ENCODE assay signal across 16 cellular contexts in genomic region chr13:113437408-113438010, GRCh38. TPM values are rescaled to one million over a fixed set of nuclear protein-coding genes. Genes with fewer than 3 reads are reported as not detected.
DNase-seq lines count a peak whose midpoint lies in the region; ATAC-seq and TF ChIP-seq lines count a peak whose summit lies in the region.
"Had no signal": no experiment of that assay in that cellular context is flagged by ENCODE, and none has a peak within 500 bp of the region (broad histone marks: within the 10 kb centered on the region; RNA-seq: fewer than 3 reads in every experiment).

No MANE protein-coding gene starts in this region.

- no peak for TF ChIP-seq CTCF in IMR-90 (conservative IDR thresholded peaks at IDR 0.05; ENCODE audit: low read depth, low read length)
- TF ChIP-seq CTCF in glutamatergic neuron (IDR thresholded peaks at IDR 0.05; ENCODE audit: partially characterized antibody, unreplicated experiment): no peak
- no peak for TF ChIP-seq CTCF in osteoblast (IDR thresholded peaks at IDR 0.05; ENCODE audit: extremely low read depth, low read depth, low read length)

- H3K4me2 ChIP-seq in IMR-90 (ENCODE audit: low read depth, low read length) (no peak overlapping the region), osteoblast (ENCODE audit: insufficient read depth, low read length) (no peak overlapping the region)

- no peak overlapping the region for H2BK20ac ChIP-seq in IMR-90 (ENCODE audit: low read depth, low read length)

- no TSS peak for BruUV-seq in IMR-90 (replicated peaks; lab: Mats Ljungman, UMichigan)

- H3K18ac ChIP-seq in IMR-90 (ENCODE audit: low read depth, low read length): no peak overlapping the region

- H3K56ac ChIP-seq in IMR-90 (ENCODE audit: extremely low read depth, insufficient read depth, low read length): no peak overlapping the region

- peak; percentile 81 for ATAC-seq in IMR-90 (ENCODE audit: low read depth)
- no peak for ATAC-seq in HG02678 (IDR thresholded peaks at IDR 0.05; ENCODE audit: unreplicated experiment)
- ATAC-seq in GM19328 (IDR thresholded peaks at IDR 0.05; ENCODE audit: unreplicated experiment): no peak

- intact Hi-C loops in IMR-90 (cut with micrococcal nuclease): no loop called here

- H3K9me3 ChIP-seq in IMR-90 (ENCODE audit: control insufficient read depth, insufficient read depth, low read length): no peaks in the 10 kb centered on the region
- no peaks in the 10 kb centered on the region for H3K9me3 ChIP-seq in osteoblast (ENCODE audit: low read depth, low read length)

- H3K79me1 ChIP-seq in IMR-90 (ENCODE audit: low read depth in 1 of 2, low read length in 2 of 2): no peaks in the 10 kb centered on the region

- no peak overlapping the region for H3K23ac ChIP-seq in IMR-90 (ENCODE audit: low read depth, low read length)

- no peak overlapping the region for H4K8ac ChIP-seq in IMR-90 (ENCODE audit: low read depth in 2 of 2, low read length in 2 of 2)

- POLR2A ChIA-PET in IMR-90 (lab: Charles Lee; ENCODE audit: unreplicated experiment): no interaction called here

- no peak overlapping the region for H2BK15ac ChIP-seq in IMR-90 (ENCODE audit: low read depth, low read length)

- H4K20me1 ChIP-seq in IMR-90 (ENCODE audit: insufficient read depth, low read length) (no peaks in the 10 kb centered on the region), osteoblast (ENCODE audit: insufficient read depth, low read length) (no peaks in the 10 kb centered on the region)

- H3K36me3 ChIP-seq in IMR-90 (ENCODE audit: control insufficient read depth, insufficient read depth, low read length) (peaks cover 3% of the 10 kb centered on the region; the same call in 1 of the 2 replicates), osteoblast (ENCODE audit: insufficient read depth, low read length) (no peaks in the 10 kb centered on the region)

- no peak for TF ChIP-seq POLR2A in IMR-90 (IDR thresholded peaks at IDR 0.05; ENCODE audit: low read depth, low read length)

- H3K14ac ChIP-seq in IMR-90 (replicated peaks; ENCODE audit: low read depth, low read length): no peak overlapping the region

- in situ Hi-C loops in Caki2 (cut with HindIII; ENCODE audit: low pct_unique_long_range_greater_than_20kb, low sequenced_read_pairs): no loop called here
- in situ Hi-C loops in IMR-90 (cut with MboI; ENCODE audit: low sequenced_read_pairs): no loop called here

- H3K4me1 ChIP-seq in IMR-90 (ENCODE audit: control insufficient read depth, insufficient read depth, low read length): peaks cover 2% of the 10 kb centered on the region; the same call in 1 of the 2 replicates
- no peaks in the 10 kb centered on the region for H3K4me1 ChIP-seq in osteoblast (ENCODE audit: insufficient read depth, low read length)

- no peak for TF ChIP-seq RAD21 in IMR-90 (IDR thresholded peaks at IDR 0.05; ENCODE audit: low read length)

- no peak overlapping the region for H3K4ac ChIP-seq in IMR-90 (ENCODE audit: low read depth, low read length)

- CTCF ChIA-PET in IMR-90 (lab: Yijun Ruan, JAX): no interaction called here

- H3K79me2 ChIP-seq in osteoblast (ENCODE audit: insufficient read depth, low read length): no peaks in the 10 kb centered on the region

- H2BK120ac ChIP-seq in IMR-90 (ENCODE audit: low read depth, low read length): no peak overlapping the region

- no peak overlapping the region for H3K27ac Mint-ChIP-seq in glutamatergic neuron (ENCODE audit: unreplicated experiment)
- H3K27ac Mint-ChIP-seq: activated T-cell treated with anti-CD3 and anti-CD28 coated beads, Interleukin-2, amount 50 U/mL, for 72 hours had no signal

- no peak overlapping the region for H2BK5ac ChIP-seq in IMR-90 (ENCODE audit: low read depth, low read length, poor library complexity, severe bottlenecking)

- no peaks in the 10 kb centered on the region for H3K9me1 ChIP-seq in IMR-90 (ENCODE audit: insufficient read depth, low read length)

- H3K4me1 Mint-ChIP-seq in glutamatergic neuron (ENCODE audit: low read depth, unreplicated experiment): peaks cover 3% of the 10 kb centered on the region

- peak; percentile 12 for DNase-seq in Caki2 (ENCODE audit: low read depth)
- peak; percentile 7 for DNase-seq in IMR-90
- peak; percentile 58 for DNase-seq in glutamatergic neuron
- DNase-seq in osteoblast (ENCODE audit: insufficient read length, low spot score, missing footprints): peak; percentile 73
- DNase-seq in NCI-H1694 treated with DMSO at 0.1 percent for 48 hours (lab: John Stamatoyannopoulos, UW): no peak
- DNase-seq in 8988T: no peak
- DNase-seq: activated CD4-positive, alpha-beta T cell treated with anti-CD3 and anti-CD28 coated beads for 4 hours; activated T-cell treated with anti-CD3 and anti-CD28 coated beads, Interleukin-2, amount 50 U/mL, for 72 hours; amygdala; C1 segment of cervical spinal cord; mammary epithelial cell; NCI-H226; stimulated activated CD4-positive, alpha-beta T cell treated with anti-CD3 and anti-CD28 coated beads, Interleukin-1b, Interleukin-23, amount 100 ng/mL, for 48 hours had no signal

- H3K27me3 Mint-ChIP-seq in glutamatergic neuron (ENCODE audit: unreplicated experiment): peaks cover 3% of the 10 kb centered on the region

- dilution Hi-C loops in IMR-90 (cut with HindIII; ENCODE audit: low sequenced_read_pairs, unreplicated experiment): no loop called here

- H3K4me3 ChIP-seq in IMR-90 (ENCODE audit: insufficient read depth, low read depth, low read length) (no peak overlapping the region), osteoblast (ENCODE audit: insufficient read depth, low read length) (no peak overlapping the region)
- H3K4me3 ChIP-seq: coronary artery had no signal

- no peak overlapping the region for H3K27ac ChIP-seq in IMR-90 (ENCODE audit: insufficient read depth, low read length)
- H3K27ac ChIP-seq in osteoblast (ENCODE audit: low read depth, low read length): no peak overlapping the region
- H3K27ac ChIP-seq: coronary artery had no signal

- no peak overlapping the region for H2AK9ac ChIP-seq in IMR-90 (replicated peaks; ENCODE audit: low read depth, low read length, poor library complexity)

- H3K4me3 Mint-ChIP-seq in glutamatergic neuron (ENCODE audit: unreplicated experiment): no peak overlapping the region
- H3K4me3 Mint-ChIP-seq: activated T-cell treated with anti-CD3 and anti-CD28 coated beads, Interleukin-2, amount 50 U/mL, for 72 hours had no signal

- no peak overlapping the region for H2AK5ac ChIP-seq in IMR-90 (ENCODE audit: low read depth, low read length)

- H2AFZ ChIP-seq in IMR-90 (replicated peaks; ENCODE audit: low read length, poor library complexity) (peak overlapping the region; percentile 68), osteoblast (ENCODE audit: low read length) (no peak overlapping the region)

- no peak overlapping the region for H4K91ac ChIP-seq in IMR-90 (ENCODE audit: insufficient read depth, low read depth, low read length)

- peaks cover 12% of the 10 kb centered on the region for H3K36me3 Mint-ChIP-seq in glutamatergic neuron (ENCODE audit: unreplicated experiment)

- 75% methylated on average over 15 of the region's 17 CpGs; no CpG with 5 or more reads in 1 of the 2 experiments for WGBS in IMR-90 (ENCODE audit: extremely low coverage in 2 of 2, insufficient read length in 1 of 2), 2 experiments

- H3K9me3 Mint-ChIP-seq in glutamatergic neuron (ENCODE audit: unreplicated experiment): peaks cover 2% of the 10 kb centered on the region

- H3K27me3 ChIP-seq in IMR-90 (ENCODE audit: control insufficient read depth, insufficient read depth, low read length) (no peaks in the 10 kb centered on the region), osteoblast (ENCODE audit: insufficient read depth, low read length) (no peaks in the 10 kb centered on the region)

- no peak overlapping the region for H4K5ac ChIP-seq in IMR-90 (ENCODE audit: low read depth, low read length)

- no peak overlapping the region for H3K9ac ChIP-seq in IMR-90 (ENCODE audit: low read depth, low read length)

TF ChIP-seq in IMR-90, 13 proteins besides CTCF, POLR2A, EP300 and RAD21 (continues in another document):
- TF ChIP-seq USF2 (IDR thresholded peaks at IDR 0.05; ENCODE audit: low read depth, low read length) (peak; percentile 37; the same call in 1 of the 2 replicates), BHLHE40 (IDR thresholded peaks at IDR 0.05; ENCODE audit: low read depth, low read length) (no peak), SMC3 (IDR thresholded peaks at IDR 0.05; ENCODE audit: low read depth, low read length) (no peak), NFE2L2 (IDR thresholded peaks at IDR 0.05; ENCODE audit: low read depth, low read length) (no peak), ELK1 (IDR thresholded peaks at IDR 0.05; ENCODE audit: borderline replicate concordance, low read depth, low read length) (no peak), MAZ (IDR thresholded peaks at IDR 0.05; ENCODE audit: borderline replicate concordance, low read depth, low read length) (no peak)

RNA-seq across cellular contexts. Expression of gene ADPRHL1, which starts 15.8 kb away (rescaled TPM):
- total RNA-seq in Caki2 (2014; rRNA removed; shearing (Covaris generic); ENCODE audit: low replicate concordance): 21.4 and 28.4 TPM in 2 replicates
- total RNA-seq in IMR-90 (2012; rRNA removed) (0.28 and 0.36 TPM in 2 replicates), glutamatergic neuron (ENCODE audit: unreplicated experiment) (20.7 TPM), osteoblast (3.8 and 5.1 TPM in 2 replicates)
- polyA plus RNA-seq in IMR-90 (2012; rRNA removed): 0.67 and 0.69 TPM in 2 replicates
- polyA plus RNA-seq in IMR-90 (2012; cell fraction: cytosol; rRNA removed): 0.65 and 0.70 TPM in 2 replicates
- polyA plus RNA-seq in IMR-90 (2012; cell fraction: nucleus; rRNA removed; ENCODE audit: low replicate concordance): 3.2 and 4.4 TPM in 2 replicates

RNA-seq across cellular contexts. Expression of gene DCUN1D2, which starts 53.0 kb away (rescaled TPM):
- total RNA-seq in Caki2 (2014; rRNA removed; shearing (Covaris generic); ENCODE audit: low replicate concordance): 0.78 and 4.1 TPM in 2 replicates
- total RNA-seq in IMR-90 (2012; rRNA removed) (6.9 and 8.1 TPM in 2 replicates), glutamatergic neuron (ENCODE audit: unreplicated experiment) (97.7 TPM), osteoblast (12.1 and 14.8 TPM in 2 replicates)
- polyA plus RNA-seq in IMR-90 (2012; rRNA removed): 7.9 and 11.5 TPM in 2 replicates
- polyA plus RNA-seq in IMR-90 (2012; cell fraction: cytosol; rRNA removed): 4.2 and 6.5 TPM in 2 replicates
- 43.9 and 65.7 TPM in 2 replicates for polyA plus RNA-seq in IMR-90 (2012; cell fraction: nucleus; rRNA removed; ENCODE audit: low replicate concordance)

Comparison
In these comparisons a context has a peak if more than half of its experiments do, and no peak if none do; other contexts are left out.
1. DNase-seq: peak in Caki2 (single experiment), IMR-90 (single experiment), glutamatergic neuron (single experiment) and osteoblast (single experiment); none in NCI-H1694 treated with DMSO at 0.1 percent for 48 hours (single experiment) and 8988T (single experiment).